Comparison of ENCODE assay signal across 1 cellular context in the genomic region with DNA sequence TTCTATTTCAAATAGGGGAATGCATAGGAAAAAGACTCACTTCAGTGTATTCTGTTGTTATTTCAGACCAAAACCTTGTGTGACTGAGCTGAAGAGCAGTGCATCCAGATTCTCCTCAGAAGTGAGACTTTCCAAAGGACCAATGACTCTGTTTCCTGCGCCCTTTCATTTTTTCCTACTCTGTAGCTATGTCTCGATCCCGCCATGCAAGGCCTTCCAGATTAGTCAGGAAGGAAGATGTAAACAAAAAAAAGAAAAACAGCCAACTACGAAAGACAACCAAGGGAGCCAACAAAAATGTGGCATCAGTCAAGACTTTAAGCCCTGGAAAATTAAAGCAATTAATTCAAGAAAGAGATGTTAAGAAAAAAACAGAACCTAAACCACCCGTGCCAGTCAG.
TF ChIP-seq lines count a peak whose summit lies in the region.

No MANE protein-coding gene starts in this region.

TF ChIP-seq in IMR-90, 13 proteins besides CTCF, POLR2A, EP300 and RAD21:
- TF ChIP-seq MAFK (IDR thresholded peaks at IDR 0.05; ENCODE audit: low read depth, low read length) = no peak
- TF ChIP-seq RCOR1 (IDR thresholded peaks at IDR 0.05; ENCODE audit: insufficient replicate concordance, low read length) = no peak
- TF ChIP-seq SMC3 (IDR thresholded peaks at IDR 0.05; ENCODE audit: low read depth, low read length) = no peak
- no peak for TF ChIP-seq FOS (IDR thresholded peaks at IDR 0.05; ENCODE audit: low read depth, low read length)
- TF ChIP-seq NFE2L2 (IDR thresholded peaks at IDR 0.05; ENCODE audit: low read depth, low read length) = no peak
- TF ChIP-seq, protein P1, sequence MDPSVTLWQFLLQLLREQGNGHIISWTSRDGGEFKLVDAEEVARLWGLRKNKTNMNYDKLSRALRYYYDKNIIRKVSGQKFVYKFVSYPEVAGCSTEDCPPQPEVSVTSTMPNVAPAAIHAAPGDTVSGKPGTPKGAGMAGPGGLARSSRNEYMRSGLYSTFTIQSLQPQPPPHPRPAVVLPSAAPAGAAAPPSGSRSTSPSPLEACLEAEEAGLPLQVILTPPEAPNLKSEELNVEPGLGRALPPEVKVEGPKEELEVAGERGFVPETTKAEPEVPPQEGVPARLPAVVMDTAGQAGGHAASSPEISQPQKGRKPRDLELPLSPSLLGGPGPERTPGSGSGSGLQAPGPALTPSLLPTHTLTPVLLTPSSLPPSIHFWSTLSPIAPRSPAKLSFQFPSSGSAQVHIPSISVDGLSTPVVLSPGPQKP (IDR thresholded peaks at IDR 0.05; ENCODE audit: borderline replicate concordance, low read depth, low read length) = no peak
- TF ChIP-seq, protein P2, sequence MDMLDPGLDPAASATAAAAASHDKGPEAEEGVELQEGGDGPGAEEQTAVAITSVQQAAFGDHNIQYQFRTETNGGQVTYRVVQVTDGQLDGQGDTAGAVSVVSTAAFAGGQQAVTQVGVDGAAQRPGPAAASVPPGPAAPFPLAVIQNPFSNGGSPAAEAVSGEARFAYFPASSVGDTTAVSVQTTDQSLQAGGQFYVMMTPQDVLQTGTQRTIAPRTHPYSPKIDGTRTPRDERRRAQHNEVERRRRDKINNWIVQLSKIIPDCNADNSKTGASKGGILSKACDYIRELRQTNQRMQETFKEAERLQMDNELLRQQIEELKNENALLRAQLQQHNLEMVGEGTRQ (IDR thresholded peaks at IDR 0.05; ENCODE audit: low read depth, low read length) = no peak
- no peak for TF ChIP-seq RFX5 (IDR thresholded peaks at IDR 0.05; ENCODE audit: low read depth, low read length)
- no peak for TF ChIP-seq CEBPB (IDR thresholded peaks at IDR 0.05; ENCODE audit: low read depth, low read length)
- TF ChIP-seq CHD1 (IDR thresholded peaks at IDR 0.05; ENCODE audit: low read depth, low read length) = no peak
- no peak for TF ChIP-seq BHLHE40 (IDR thresholded peaks at IDR 0.05; ENCODE audit: low read depth, low read length)
- TF ChIP-seq MXI1 (IDR thresholded peaks at IDR 0.05; ENCODE audit: borderline replicate concordance, low read depth, low read length) = no peak
- TF ChIP-seq MAZ (IDR thresholded peaks at IDR 0.05; ENCODE audit: borderline replicate concordance, low read depth, low read length) = no peak
